17 cellular contexts compared by ENCODE assay signal in the genomic region with DNA sequence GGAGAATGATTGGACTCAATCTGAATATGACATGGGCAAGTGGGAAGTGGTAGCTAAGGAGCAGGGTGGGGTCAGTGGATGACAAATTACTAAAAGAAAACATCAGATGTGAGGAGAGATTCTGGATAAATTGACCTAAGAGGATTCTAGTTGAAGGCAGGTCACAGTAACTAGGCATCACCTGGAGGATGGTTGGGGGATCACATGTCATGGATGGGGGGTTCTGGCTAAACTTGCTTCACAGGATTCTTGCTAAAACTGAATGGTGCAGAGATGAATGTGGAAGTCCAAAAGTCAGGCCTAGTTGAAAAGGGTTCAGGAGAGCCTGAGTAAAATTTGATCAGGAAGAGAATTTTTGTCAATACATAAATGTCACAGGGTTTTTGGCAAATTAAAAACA.
"Had no signal": no experiment of that assay in that cellular context is flagged by ENCODE, and none has a peak within 500 bp of the region (broad histone marks: within the 10 kb centered on the region; RNA-seq: fewer than 3 reads in every experiment).

No MANE protein-coding gene starts in this region.

- H3K9me3 Mint-ChIP-seq: dendritic cell treated with granulocyte-macrophage colony-stimulating factor and Interleukin-4, amounts not matched to agents 40 ng/mL and 50 ng/mL, for 4 days; effector memory CD8-positive, alpha-beta T cell; natural killer cell; neural crest cell had no signal

- DNase-seq: effector memory CD8-positive, alpha-beta T cell; erythroblast; foreskin keratinocyte; kidney glomerular epithelial cell; natural killer cell; posterior cingulate gyrus; sigmoid colon; stimulated activated CD4-positive, alpha-beta T cell treated with anti-CD3 and anti-CD28 coated beads, Interleukin-2, amount 100 ng/mL, for 24 hours; stimulated activated naive CD4-positive, alpha-beta T cell; stomach; substantia nigra; transverse colon had no signal

- H3K4me1 Mint-ChIP-seq: natural killer cell, neural crest cell had no signal

- H3K27ac ChIP-seq: foreskin keratinocyte, right atrium auricular region, sigmoid colon, skin epidermis, stomach, thoracic aorta, transverse colon had no signal

- ATAC-seq: effector memory CD8-positive, alpha-beta T cell; foreskin keratinocyte; natural killer cell had no signal

- H3K9me3 ChIP-seq: right atrium auricular region, sigmoid colon, stomach, thoracic aorta, transverse colon had no signal

- H3K27me3 Mint-ChIP-seq: dendritic cell treated with granulocyte-macrophage colony-stimulating factor and Interleukin-4, amounts not matched to agents 40 ng/mL and 50 ng/mL, for 4 days; effector memory CD8-positive, alpha-beta T cell had no signal

- H3K4me1 ChIP-seq: foreskin keratinocyte, right atrium auricular region, sigmoid colon, stomach, transverse colon had no signal

- H3K27me3 ChIP-seq: foreskin keratinocyte, right atrium auricular region, sigmoid colon, stomach, transverse colon had no signal

- H3K27ac Mint-ChIP-seq: dendritic cell treated with granulocyte-macrophage colony-stimulating factor and Interleukin-4, amounts not matched to agents 40 ng/mL and 50 ng/mL, for 4 days; effector memory CD8-positive, alpha-beta T cell; natural killer cell had no signal

- H3K4me3 ChIP-seq: right atrium auricular region, sigmoid colon, skin epidermis, stomach, thoracic aorta, transverse colon had no signal

- H3K36me3 Mint-ChIP-seq: natural killer cell had no signal

- H3K4me3 Mint-ChIP-seq: dendritic cell treated with granulocyte-macrophage colony-stimulating factor and Interleukin-4, amounts not matched to agents 40 ng/mL and 50 ng/mL, for 4 days; effector memory CD8-positive, alpha-beta T cell; natural killer cell; neural crest cell had no signal

- H3K36me3 ChIP-seq: right atrium auricular region, sigmoid colon, stomach, thoracic aorta, transverse colon had no signal
